In genomic region chr13:27665333-27665732, GRCh38 we compare ENCODE assay signal across 1 cellular context.
TF ChIP-seq lines count a peak whose summit lies in the region.

No MANE protein-coding gene starts in this region.

TF ChIP-seq in IMR-90, 13 proteins besides CTCF, POLR2A, EP300 and RAD21 (continued from another document):
- no peak for TF ChIP-seq BHLHE40 (IDR thresholded peaks at IDR 0.05; ENCODE audit: low read depth, low read length)
